In the genomic region with DNA sequence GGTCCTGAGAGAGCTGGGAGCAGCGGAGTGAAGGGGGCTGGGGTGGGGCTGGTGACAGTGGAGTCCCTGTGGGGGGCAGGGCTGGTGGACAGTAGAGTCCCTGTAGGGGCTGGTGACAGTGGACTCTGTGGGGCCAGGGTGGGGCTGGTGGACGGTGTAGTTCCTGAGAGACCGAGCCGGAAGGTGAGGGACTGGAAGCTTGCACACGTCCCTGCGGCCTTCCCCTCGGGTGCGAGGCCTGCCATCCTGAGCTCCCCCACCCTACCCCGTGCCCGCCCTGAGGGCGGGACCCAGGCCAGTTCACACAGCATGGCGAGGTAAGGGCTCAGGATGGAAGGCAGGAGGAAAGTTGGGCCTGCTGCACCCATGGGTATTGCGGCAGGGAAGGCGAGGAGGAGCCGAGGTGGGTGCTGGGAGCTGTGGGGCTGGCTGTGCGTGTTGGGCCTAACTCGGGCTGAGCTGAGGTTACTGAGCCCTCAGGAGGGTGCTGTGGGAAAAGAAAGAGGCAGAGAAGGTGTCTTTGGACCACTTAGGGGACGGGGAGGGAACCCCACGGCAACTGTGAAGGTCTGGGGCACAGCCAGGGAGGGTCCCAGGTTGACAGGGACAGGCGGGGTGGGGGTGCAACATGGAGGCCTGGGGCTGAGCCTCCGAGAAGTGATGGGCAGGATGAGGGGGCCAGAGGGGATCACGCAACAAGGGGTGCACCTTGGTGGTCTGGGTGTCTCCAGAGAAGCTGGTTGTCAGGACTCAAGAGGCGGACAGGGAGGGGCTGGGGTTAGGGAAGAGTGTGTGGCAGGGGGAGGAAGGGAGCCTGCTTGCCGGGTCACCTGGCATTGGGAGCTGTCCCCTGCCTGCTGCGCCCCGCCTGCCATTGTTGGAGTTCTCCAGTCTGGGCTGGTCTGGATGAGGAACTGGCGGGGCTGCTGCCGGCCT, we compare ENCODE assay signal across 1 cellular context.
TF ChIP-seq lines count a peak whose summit lies in the region.

No MANE protein-coding gene starts in this region.

TF ChIP-seq in IMR-90, 13 proteins besides CTCF, POLR2A, EP300 and RAD21:
- TF ChIP-seq SMC3 (IDR thresholded peaks at IDR 0.05; ENCODE audit: low read depth, low read length) (no peak), CHD1 (IDR thresholded peaks at IDR 0.05; ENCODE audit: low read depth, low read length) (no peak), NFE2L2 (IDR thresholded peaks at IDR 0.05; ENCODE audit: low read depth, low read length) (no peak)
